12 cellular contexts compared by ENCODE assay signal in genomic region chr10:117830832-117831231, GRCh38.
DNase-seq lines count a peak whose midpoint lies in the region; ATAC-seq, FAIRE-seq and TF ChIP-seq lines count a peak whose summit lies in the region.
"Had no signal": no experiment of that assay in that cellular context is flagged by ENCODE, and none has a peak within 500 bp of the region (broad histone marks: within the 10 kb centered on the region; RNA-seq: fewer than 3 reads in every experiment).

No MANE protein-coding gene starts in this region.

- no peaks in the 10 kb centered on the region for H3K9me3 ChIP-seq in astrocyte (ENCODE audit: insufficient read depth, low read depth, low read length)
- H3K9me3 ChIP-seq: uterus had no signal

- H3K27me3 ChIP-seq in astrocyte (ENCODE audit: insufficient read depth, low read length): no peaks in the 10 kb centered on the region
- H3K27me3 ChIP-seq: uterus had no signal

- peak; percentile 31 for DNase-seq in activated CD4-positive, CD25-positive, alpha-beta regulatory T cell treated with anti-CD3 and anti-CD28 coated beads, Interleukin-2, amount 50 U/mL, for 72 hours
- no peak for DNase-seq in activated CD4-positive, CD25-positive, alpha-beta regulatory T cell (lab: John Stamatoyannopoulos, UW)
- peak; percentile 8 for DNase-seq in NCI-H524 treated with DMSO at 0.1 percent for 48 hours (lab: John Stamatoyannopoulos, UW)
- DNase-seq in astrocyte (ENCODE audit: low read depth): no peak
- DNase-seq in stimulated activated CD4-positive, alpha-beta T cell treated with anti-CD3 and anti-CD28 coated beads, Interleukin-2, amount 100 ng/mL, for 4 hours (ENCODE audit: low read depth): peak; percentile 0
- no peak for DNase-seq in NCI-H446 (lab: John Stamatoyannopoulos, UW)
- DNase-seq in activated gamma-delta T cell (lab: John Stamatoyannopoulos, UW): no peak
- DNase-seq: cortex of kidney, uterus had no signal

- H3K27me3 Mint-ChIP-seq in astrocyte (ENCODE audit: low read depth, unreplicated experiment): peaks cover 2% of the 10 kb centered on the region

- no peaks in the 10 kb centered on the region for H3K9me3 Mint-ChIP-seq in astrocyte (ENCODE audit: unreplicated experiment)

- H2AFZ ChIP-seq in astrocyte (ENCODE audit: low read depth, low read length): peak overlapping the region; percentile 63

- TF ChIP-seq CTCF in astrocyte (IDR thresholded peaks at IDR 0.05; ENCODE audit: insufficient read depth, low read depth, low read length): no peak

- no peaks in the 10 kb centered on the region for H3K4me1 Mint-ChIP-seq in astrocyte (ENCODE audit: low read depth, unreplicated experiment)

- no peak for FAIRE-seq in astrocyte (lab: Jason Lieb, UNC)
- FAIRE-seq: GM18507, TTC549 had no signal

- no peak for ATAC-seq in GM18519 (IDR thresholded peaks at IDR 0.05; ENCODE audit: low FRiP score, unreplicated experiment)

- H3K36me3 ChIP-seq in astrocyte (ENCODE audit: insufficient read depth, low read length): no peaks in the 10 kb centered on the region
- H3K36me3 ChIP-seq: uterus had no signal

- no peak overlapping the region for H3K4me3 ChIP-seq in astrocyte (ENCODE audit: insufficient read depth, low read depth, low read length)
- H3K4me3 ChIP-seq: uterus had no signal

- no peaks in the 10 kb centered on the region for H3K4me1 ChIP-seq in astrocyte (ENCODE audit: insufficient read depth, low read length)
- H3K4me1 ChIP-seq: uterus had no signal

- peak overlapping the region; percentile 50 for H3K4me2 ChIP-seq in astrocyte (ENCODE audit: low read length)

- no peaks in the 10 kb centered on the region for H3K79me2 ChIP-seq in astrocyte (ENCODE audit: insufficient read depth, low read length)

- no peaks in the 10 kb centered on the region for H4K20me1 ChIP-seq in astrocyte (ENCODE audit: insufficient read depth, low read length)

- H3K27ac ChIP-seq in astrocyte (ENCODE audit: low read depth, low read length): no peak overlapping the region
- H3K27ac ChIP-seq: uterus had no signal

- H3K27ac Mint-ChIP-seq in astrocyte (ENCODE audit: unreplicated experiment): no peak overlapping the region

- H3K4me3 Mint-ChIP-seq in astrocyte (ENCODE audit: unreplicated experiment): no peak overlapping the region

- H3K36me3 Mint-ChIP-seq in astrocyte (ENCODE audit: low read depth, unreplicated experiment): no peaks in the 10 kb centered on the region

- H3K9ac ChIP-seq in astrocyte (ENCODE audit: low read length): no peak overlapping the region

Comparison
In these comparisons a context has a peak if more than half of its experiments do, and no peak if none do; other contexts are left out.
1. DNase-seq: peak in activated CD4-positive, CD25-positive, alpha-beta regulatory T cell treated with anti-CD3 and anti-CD28 coated beads, Interleukin-2, amount 50 U/mL, for 72 hours (single experiment), NCI-H524 treated with DMSO at 0.1 percent for 48 hours (single experiment) and stimulated activated CD4-positive, alpha-beta T cell treated with anti-CD3 and anti-CD28 coated beads, Interleukin-2, amount 100 ng/mL, for 4 hours (single experiment); none in activated CD4-positive, CD25-positive, alpha-beta regulatory T cell (0 of 4), astrocyte (single experiment), NCI-H446 (0 of 2) and activated gamma-delta T cell (single experiment).